In genomic region chr6:113178349-113178748, GRCh38 we compare ENCODE assay signal across 31 cellular contexts.
DNase-seq lines count a peak whose midpoint lies in the region; ATAC-seq and TF ChIP-seq lines count a peak whose summit lies in the region.
"Had no signal": no experiment of that assay in that cellular context is flagged by ENCODE, and none has a peak within 500 bp of the region (broad histone marks: within the 10 kb centered on the region; RNA-seq: fewer than 3 reads in every experiment).

No MANE protein-coding gene starts in this region.

- H3K4me1 Mint-ChIP-seq in HFFc6 (ENCODE audit: low read depth) = peaks cover 35% of the 10 kb centered on the region
- H3K4me1 Mint-ChIP-seq: activated naive CD4-positive, alpha-beta T cell treated with anti-CD3 and anti-CD28 coated beads, Interleukin-2, amount 10 ng/mL, durations not matched to agents 7 days and 5 days; IgD-negative memory B cell; natural killer cell had no signal

- no peak overlapping the region for H3K4me3 ChIP-seq in epithelial cell of esophagus (ENCODE audit: low read length)
- H3K4me3 ChIP-seq: BLaER1, heart left ventricle, lower lobe of right lung, mucosa of descending colon, transverse colon had no signal

- no peak overlapping the region for H3K27ac Mint-ChIP-seq in HFFc6
- H3K27ac Mint-ChIP-seq: activated CD8-positive, alpha-beta T cell treated with anti-CD3 and anti-CD28 coated beads, Interleukin-2, amount 10 ng/mL, durations not matched to agents 7 days and 5 days; activated naive CD4-positive, alpha-beta T cell treated with anti-CD3 and anti-CD28 coated beads, Interleukin-2, amount 10 ng/mL, durations not matched to agents 7 days and 5 days; IgD-negative memory B cell; natural killer cell; progenitor cell of endocrine pancreas had no signal

- H3K9me3 Mint-ChIP-seq in HFFc6 = no peaks in the 10 kb centered on the region

- TF ChIP-seq CTCF in HFFc6 (IDR thresholded peaks at IDR 0.05) = no peak
- no peak for TF ChIP-seq CTCF in epithelial cell of esophagus (IDR thresholded peaks at IDR 0.05; ENCODE audit: insufficient read depth, low read depth, low read length, missing control alignments)

- H3K27me3 Mint-ChIP-seq in HFFc6 (ENCODE audit: insufficient read depth) = no peaks in the 10 kb centered on the region
- H3K27me3 Mint-ChIP-seq: activated naive CD4-positive, alpha-beta T cell treated with anti-CD3 and anti-CD28 coated beads, Interleukin-2, amount 10 ng/mL, durations not matched to agents 7 days and 5 days; IgD-negative memory B cell; progenitor cell of endocrine pancreas had no signal

- DNase-seq in HFFc6 (peak; percentile 14), RPMI7951 (ENCODE audit: low read depth) (peak; percentile 39), epithelial cell of esophagus (ENCODE audit: low read depth) (peak; percentile 49), lung microvascular endothelial cell (ENCODE audit: low read depth in 2 of 2) (peak; percentile 19 to 28), DMS114 treated with DMSO at 0.1 percent for 48 hours (lab: John Stamatoyannopoulos, UW; ENCODE audit: unreplicated experiment) (no peak), putamen (ENCODE audit: low spot score) (no peak)
- DNase-seq: activated CD4-positive, alpha-beta T cell treated with anti-CD3 and anti-CD28 coated beads for 4 hours; activated CD8-positive, alpha-beta T cell treated with anti-CD3 and anti-CD28 coated beads, Interleukin-2, amount 10 ng/mL, durations not matched to agents 7 days and 5 days; activated naive CD4-positive, alpha-beta T cell treated with anti-CD3 and anti-CD28 coated beads, Interleukin-2, amount 10 ng/mL, durations not matched to agents 7 days and 5 days; DMS153; GDM1; heart left ventricle; kidney glomerular epithelial cell; lower lobe of right lung; mucosa of descending colon; natural killer cell; NCI-H1048; NCI-H1694 treated with DMSO at 0.1 percent for 48 hours; NCI-H446 treated with DMSO at 0.1 percent for 48 hours; NCI-H774; nucleus accumbens; OCI-M1; stimulated activated CD4-positive, alpha-beta T cell treated with anti-CD3 and anti-CD28 coated beads, Interleukin-4, amount 100 ng/mL, for 1 hour; T-helper 2 cell; transverse colon had no signal

- H3K36me3 Mint-ChIP-seq in HFFc6 (ENCODE audit: low read depth) = no peaks in the 10 kb centered on the region
- H3K36me3 Mint-ChIP-seq: activated naive CD4-positive, alpha-beta T cell treated with anti-CD3 and anti-CD28 coated beads, Interleukin-2, amount 10 ng/mL, durations not matched to agents 7 days and 5 days; natural killer cell had no signal

- no peak for ATAC-seq in HG03196 (IDR thresholded peaks at IDR 0.05; ENCODE audit: unreplicated experiment)
- ATAC-seq: activated CD8-positive, alpha-beta T cell treated with anti-CD3 and anti-CD28 coated beads, Interleukin-2, amount 10 ng/mL, durations not matched to agents 7 days and 5 days; heart left ventricle; lower lobe of right lung; mucosa of descending colon; natural killer cell; Right ventricle myocardium inferior; sciatic nerve had no signal

- no peak overlapping the region for H3K4me3 Mint-ChIP-seq in HFFc6
- H3K4me3 Mint-ChIP-seq: activated CD8-positive, alpha-beta T cell treated with anti-CD3 and anti-CD28 coated beads, Interleukin-2, amount 10 ng/mL, durations not matched to agents 7 days and 5 days; activated naive CD4-positive, alpha-beta T cell treated with anti-CD3 and anti-CD28 coated beads, Interleukin-2, amount 10 ng/mL, durations not matched to agents 7 days and 5 days; IgD-negative memory B cell; natural killer cell had no signal

Comparison
In these comparisons a context has a peak if more than half of its experiments do, and no peak if none do; other contexts are left out.
1. DNase-seq: peak in HFFc6 (single experiment), RPMI7951 (single experiment), epithelial cell of esophagus (single experiment) and lung microvascular endothelial cell (2 of 2); none in DMS114 treated with DMSO at 0.1 percent for 48 hours (single experiment) and putamen (single experiment).